In the genomic region with DNA sequence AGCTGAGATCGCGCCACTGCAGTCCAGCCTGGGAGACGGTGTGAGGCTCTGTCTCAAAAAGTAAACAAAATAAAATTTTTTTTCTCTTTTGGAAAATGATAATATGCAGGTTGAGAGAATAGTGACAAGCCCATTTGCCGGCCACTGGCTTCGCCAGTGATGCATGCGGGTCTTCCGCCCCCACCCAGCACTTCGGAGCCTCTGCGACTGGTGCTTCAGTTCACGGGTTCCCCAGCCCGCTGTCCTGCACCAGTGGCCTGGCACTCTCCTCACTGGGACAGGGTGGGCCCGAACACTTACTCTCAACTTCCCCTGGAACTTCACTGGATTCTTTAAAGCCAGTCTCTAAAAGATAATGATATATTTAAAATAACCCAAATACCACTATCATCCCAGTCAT, we compare ENCODE assay signal across 21 cellular contexts. TPM values are rescaled to one million over a fixed set of nuclear protein-coding genes. Genes with fewer than 3 reads are reported as not detected.
DNase-seq lines count a peak whose midpoint lies in the region; ATAC-seq, FAIRE-seq and TF ChIP-seq lines count a peak whose summit lies in the region.
"Had no signal": no experiment of that assay in that cellular context is flagged by ENCODE, and none has a peak within 500 bp of the region (broad histone marks: within the 10 kb centered on the region; RNA-seq: fewer than 3 reads in every experiment).

No MANE protein-coding gene starts in this region.

- H3K4me3 Mint-ChIP-seq in astrocyte (ENCODE audit: unreplicated experiment): no peak overlapping the region
- H3K4me3 Mint-ChIP-seq: activated naive CD8-positive, alpha-beta T cell treated with anti-CD3 and anti-CD28 coated beads, Interleukin-2, amount 10 ng/mL, durations not matched to agents 7 days and 5 days; activated T-cell treated with anti-CD3 and anti-CD28 coated beads, Interleukin-2, amount 50 U/mL, for 72 hours; immature natural killer cell had no signal

- 95% methylated on average over 12 of the region's 12 CpGs for WGBS in right cardiac atrium
- WGBS in stomach, 5 donors: 90 to 96% (median 95%) methylated on average over 12 of the region's 12 CpGs

- no peak for ATAC-seq in right cardiac atrium
- ATAC-seq: activated T-cell treated with anti-CD3 and anti-CD28 coated beads, Interleukin-2, amount 50 U/mL, for 72 hours; Panc1; pancreas had no signal

- FAIRE-seq in astrocyte (lab: Jason Lieb, UNC) (no peak), GM12891 (lab: Jason Lieb, UNC) (no peak)
- FAIRE-seq: pancreas had no signal

- no peaks in the 10 kb centered on the region for H3K9me3 Mint-ChIP-seq in astrocyte (ENCODE audit: unreplicated experiment)
- H3K9me3 Mint-ChIP-seq: activated naive CD8-positive, alpha-beta T cell treated with anti-CD3 and anti-CD28 coated beads, Interleukin-2, amount 10 ng/mL, durations not matched to agents 7 days and 5 days; activated T-cell treated with anti-CD3 and anti-CD28 coated beads, Interleukin-2, amount 50 U/mL, for 72 hours; immature natural killer cell; naive B cell had no signal

- H3K4me3 ChIP-seq in Karpas-422 (ENCODE audit: low read length): no peak overlapping the region
- H3K4me3 ChIP-seq in astrocyte (ENCODE audit: insufficient read depth, low read depth, low read length): no peak overlapping the region
- no peak overlapping the region for H3K4me3 ChIP-seq in right cardiac atrium (ENCODE audit: low read length)
- no peak overlapping the region for H3K4me3 ChIP-seq in stomach
- no peak overlapping the region for H3K4me3 ChIP-seq in HAP-1
- H3K4me3 ChIP-seq: pancreas, SK-N-MC had no signal

- peaks cover 70% of the 10 kb centered on the region for H3K79me2 ChIP-seq in Karpas-422 (ENCODE audit: low read length)
- H3K79me2 ChIP-seq in astrocyte (ENCODE audit: insufficient read depth, low read length): peaks cover 82% of the 10 kb centered on the region

- no peak for DNase-seq in Karpas-422
- no peak for DNase-seq in astrocyte (ENCODE audit: low read depth)
- no peak for DNase-seq in right cardiac atrium
- DNase-seq in stomach: no peak
- DNase-seq in HAP-1 (ENCODE audit: low spot score in 2 of 2): no peak
- no peak for DNase-seq in NK-92 (lab: John Stamatoyannopoulos, UW; ENCODE audit: unreplicated experiment)
- no peak for DNase-seq in GM12891 (ENCODE audit: insufficient read length, low spot score)
- DNase-seq: activated CD4-positive, CD25-positive, alpha-beta regulatory T cell treated with anti-CD3 and anti-CD28 coated beads, Interleukin-2, amount 50 U/mL, for 72 hours; activated naive CD8-positive, alpha-beta T cell treated with anti-CD3 and anti-CD28 coated beads, Interleukin-2, amount 10 ng/mL, durations not matched to agents 7 days and 5 days; activated T-cell treated with anti-CD3 and anti-CD28 coated beads, Interleukin-2, amount 50 U/mL, for 72 hours; DND-41; immature natural killer cell; KBM-7; mammary epithelial cell; naive B cell; NCI-H1930; NCI-H226; T-helper 9 cell had no signal

- no peaks in the 10 kb centered on the region for H3K9me2 ChIP-seq in Karpas-422 (replicated peaks; ENCODE audit: insufficient read depth, low read length)

- no peak overlapping the region; the same call in 1 of the 2 replicates for H3K9ac ChIP-seq in Karpas-422 (ENCODE audit: low read length)
- no peak overlapping the region for H3K9ac ChIP-seq in astrocyte (ENCODE audit: low read length)

- no peak for TF ChIP-seq EP300 in stomach (IDR thresholded peaks at IDR 0.05)

- H2AFZ ChIP-seq in Karpas-422 (ENCODE audit: low read length): no peak overlapping the region
- no peak overlapping the region for H2AFZ ChIP-seq in astrocyte (ENCODE audit: low read depth, low read length)

- H3K36me3 ChIP-seq in Karpas-422 (ENCODE audit: insufficient read depth, low read length) (peaks cover 2% of the 10 kb centered on the region; the same call in 1 of the 2 replicates), astrocyte (ENCODE audit: insufficient read depth, low read length) (peaks cover 8% of the 10 kb centered on the region), stomach (peaks cover 12 to 37% (median 26%) of the 10 kb centered on the region in 4 donors), HAP-1 (replicated peaks) (peaks cover 28% of the 10 kb centered on the region)

- H3K27ac ChIP-seq in Karpas-422 (ENCODE audit: low read length): no peak overlapping the region
- no peak overlapping the region for H3K27ac ChIP-seq in astrocyte (ENCODE audit: low read depth, low read length)
- peak overlapping the region; percentile 53 for H3K27ac ChIP-seq in right cardiac atrium (ENCODE audit: low read length)
- peak overlapping the region in 4 of 5 donors; percentile 85 to 93 (median 86) for H3K27ac ChIP-seq in stomach
- H3K27ac ChIP-seq: SK-N-MC had no signal

- peaks cover 40% of the 10 kb centered on the region for H3K4me1 Mint-ChIP-seq in astrocyte (ENCODE audit: low read depth, unreplicated experiment)

- intact Hi-C loops in right cardiac atrium (cut with DNase I): loop anchor here in 2 of 4 donors (5.0 kb wide), 1 partner anchor 37 kb away; no protein-coding TSS in a partner anchor
- intact Hi-C loops in stomach (cut with DNase I; ENCODE audit: low total_unique reads): no loop called here

- H3K4me1 ChIP-seq in Karpas-422 (ENCODE audit: low read length) (peaks cover 30% of the 10 kb centered on the region), astrocyte (ENCODE audit: insufficient read depth, low read length) (peaks cover 40% of the 10 kb centered on the region), right cardiac atrium (ENCODE audit: control insufficient read depth, insufficient read depth, low read length) (peaks cover 22% of the 10 kb centered on the region), stomach (peaks cover 53 to 84% (median 76%) of the 10 kb centered on the region in 4 donors), HAP-1 (peaks cover 4% of the 10 kb centered on the region; the same call in 1 of the 2 replicates)

- peak overlapping the region; percentile 43 for H3K4me2 ChIP-seq in Karpas-422 (ENCODE audit: low read depth, low read length, poor library complexity, severe bottlenecking)
- no peak overlapping the region for H3K4me2 ChIP-seq in astrocyte (ENCODE audit: low read length)

- peak overlapping the region; percentile 41 for H3K27ac Mint-ChIP-seq in astrocyte (ENCODE audit: unreplicated experiment)
- H3K27ac Mint-ChIP-seq: activated naive CD8-positive, alpha-beta T cell treated with anti-CD3 and anti-CD28 coated beads, Interleukin-2, amount 10 ng/mL, durations not matched to agents 7 days and 5 days; activated T-cell treated with anti-CD3 and anti-CD28 coated beads, Interleukin-2, amount 50 U/mL, for 72 hours had no signal

- H3K9me3 ChIP-seq in Karpas-422 (ENCODE audit: low read length) (no peaks in the 10 kb centered on the region), astrocyte (ENCODE audit: insufficient read depth, low read depth, low read length) (peaks cover under 1% of the 10 kb centered on the region), right cardiac atrium (ENCODE audit: control insufficient read depth, low read length) (no peaks in the 10 kb centered on the region), stomach (no peaks in the 10 kb centered on the region), HAP-1 (no peaks in the 10 kb centered on the region)
- H3K9me3 ChIP-seq: pancreas had no signal

- in situ Hi-C loops in HAP-1 (cut with MboI; ENCODE audit: low sequenced_read_pairs): no loop called here

- 0 out of 2 replicates have a peak, but pooled peaks cover 3% of the 10 kb centered on the region for H4K20me1 ChIP-seq in Karpas-422 (ENCODE audit: insufficient read depth, low read depth, low read length)
- peaks cover 44% of the 10 kb centered on the region for H4K20me1 ChIP-seq in astrocyte (ENCODE audit: insufficient read depth, low read length)

- peaks cover 16% of the 10 kb centered on the region for H3K36me3 Mint-ChIP-seq in astrocyte (ENCODE audit: low read depth, unreplicated experiment)

- no peaks in the 10 kb centered on the region for H3K27me3 ChIP-seq in Karpas-422 (ENCODE audit: low read length)
- no peaks in the 10 kb centered on the region for H3K27me3 ChIP-seq in astrocyte (ENCODE audit: insufficient read depth, low read length)
- no peaks in the 10 kb centered on the region for H3K27me3 ChIP-seq in right cardiac atrium (ENCODE audit: control insufficient read depth, insufficient read depth)
- H3K27me3 ChIP-seq in stomach: no peaks in the 10 kb centered on the region
- no peaks in the 10 kb centered on the region for H3K27me3 ChIP-seq in HAP-1 (ENCODE audit: low read depth)
- H3K27me3 ChIP-seq: pancreas had no signal

- TF ChIP-seq POLR2A in stomach (IDR thresholded peaks at IDR 0.05) (no peak), GM12891 (IDR thresholded peaks at IDR 0.05; ENCODE audit: low read depth, low read length) (no peak)

- no peak for TF ChIP-seq CTCF in astrocyte (IDR thresholded peaks at IDR 0.05; ENCODE audit: insufficient read depth, low read depth, low read length)
- TF ChIP-seq CTCF in stomach (IDR thresholded peaks at IDR 0.05): no peak

- H3K27me3 Mint-ChIP-seq in astrocyte (ENCODE audit: low read depth, unreplicated experiment): no peaks in the 10 kb centered on the region
- H3K27me3 Mint-ChIP-seq: activated naive CD8-positive, alpha-beta T cell treated with anti-CD3 and anti-CD28 coated beads, Interleukin-2, amount 10 ng/mL, durations not matched to agents 7 days and 5 days; naive B cell had no signal

TF ChIP-seq in GM12891, 5 proteins besides CTCF, POLR2A, EP300 and RAD21:
- TF ChIP-seq TAF1 (IDR thresholded peaks at IDR 0.05; ENCODE audit: low read depth, low read length) (no peak), POU2F2 (IDR thresholded peaks at IDR 0.05; ENCODE audit: low read depth, low read length) (no peak), SPI1 (IDR thresholded peaks at IDR 0.05; ENCODE audit: low read depth, low read length) (no peak), PAX5 (IDR thresholded peaks at IDR 0.05; ENCODE audit: insufficient read depth, low read length, severe bottlenecking) (no peak), POLR2AphosphoS5 (IDR thresholded peaks at IDR 0.05; ENCODE audit: low read depth, low read length) (no peak)
TF ChIP-seq in GM12891: peak in this region for 0.

RNA-seq across cellular contexts. Expression of gene SUN1, which starts 2.7 kb away (rescaled TPM):
- total RNA-seq in Karpas-422 (2014; rRNA removed; shearing (Covaris generic); ENCODE audit: low replicate concordance): 39.6 and 62.1 TPM in 2 replicates
- 109 and 121 TPM in 2 replicates for total RNA-seq in astrocyte
- 100 to 1,000 TPM; 139 to 163 (median 147) TPM for total RNA-seq in right cardiac atrium
- 86.9 TPM for polyA plus RNA-seq in right cardiac atrium
- total RNA-seq in stomach: 100 to 1,000 TPM; 103 to 242 (median 159) TPM
- polyA plus RNA-seq in stomach: 10 to 100 TPM; 15.9 to 58.9 (median 21.7) TPM
- polyA plus RNA-seq in GM12891 (2012; ENCODE audit: low read depth, missing spikeins): 60.4 TPM

RNA-seq across cellular contexts. Expression of gene GET4, which starts 41.3 kb away (rescaled TPM):
- total RNA-seq in Karpas-422 (2014; rRNA removed; shearing (Covaris generic); ENCODE audit: low replicate concordance): 16.2 and 33.3 TPM in 2 replicates
- 32.1 and 43.0 TPM in 2 replicates for total RNA-seq in astrocyte
- total RNA-seq in right cardiac atrium: 10 to 100 TPM; 20.1 to 23.6 (median 22.2) TPM
- polyA plus RNA-seq in right cardiac atrium: 22.2 TPM
- total RNA-seq in stomach: 100 to 1,000 TPM in 1 of 5 donors, 10 to 100 TPM in 4; 22.4 to 140 (median 40.1) TPM
- polyA plus RNA-seq in stomach: 10 to 100 TPM; 34.4 to 53.2 (median 53.0) TPM
- polyA plus RNA-seq in GM12891 (2012; ENCODE audit: low read depth, missing spikeins): 27.1 TPM

Comparison
In these comparisons a context has a peak if more than half of its experiments do, and no peak if none do; other contexts are left out.
1. H3K27ac ChIP-seq: peak in right cardiac atrium (single experiment) and stomach (4 of 5); none in Karpas-422 (single experiment) and astrocyte (single experiment).